14 cellular contexts compared by ENCODE assay signal in the genomic region with DNA sequence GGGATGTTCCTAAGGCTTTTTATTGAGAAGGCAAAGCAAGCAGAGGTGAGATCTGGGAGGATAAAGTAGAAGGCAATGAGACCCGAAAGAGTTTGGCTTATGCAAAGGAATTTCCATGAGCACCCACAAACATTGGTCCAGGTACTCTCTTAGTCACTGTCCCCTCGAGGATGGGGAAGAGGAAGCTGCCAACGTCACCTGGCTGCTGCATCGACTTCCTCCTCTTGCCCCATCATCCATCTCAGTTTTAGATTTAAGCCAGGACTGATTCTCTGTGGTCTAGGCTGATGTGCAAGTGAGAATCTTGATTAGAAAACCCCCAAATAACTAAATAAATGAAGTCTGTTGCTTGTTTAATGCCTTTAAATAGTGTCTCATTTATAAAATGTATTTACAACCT. TPM values are rescaled to one million over a fixed set of nuclear protein-coding genes. Genes with fewer than 3 reads are reported as not detected.
DNase-seq lines count a peak whose midpoint lies in the region; ATAC-seq, FAIRE-seq and TF ChIP-seq lines count a peak whose summit lies in the region.
"Had no signal": no experiment of that assay in that cellular context is flagged by ENCODE, and none has a peak within 500 bp of the region (broad histone marks: within the 10 kb centered on the region; RNA-seq: fewer than 3 reads in every experiment).

No MANE protein-coding gene starts in this region.

- peaks cover 71% of the 10 kb centered on the region for H3K4me1 Mint-ChIP-seq in T-helper 1 cell treated with Interleukin-12 subunit alpha and Interleukin-12 subunit beta and Interleukin-4 antibody, amounts not matched to agents 30 μg/mL and 1 μg/mL, for 36 hours (ENCODE audit: low read depth)

- H3K36me3 Mint-ChIP-seq in T-helper 1 cell treated with Interleukin-12 subunit alpha and Interleukin-12 subunit beta and Interleukin-4 antibody, amounts not matched to agents 30 μg/mL and 1 μg/mL, for 36 hours (ENCODE audit: low read depth), result peaks cover 48% of the 10 kb centered on the region

- no peaks in the 10 kb centered on the region for H3K36me3 ChIP-seq in K562 (ENCODE audit: control insufficient read depth, insufficient read depth, low read length)
- H3K36me3 ChIP-seq: brain microvascular endothelial cell, ovary, SJSA1 had no signal

- ATAC-seq in K562, result no peak
- peak; percentile 63 for ATAC-seq in stimulated activated naive CD8-positive, alpha-beta T cell treated with anti-CD3 and anti-CD28 coated beads, Interleukin-15, Interleukin-2, amounts not matched to agents 100 U/mL and 50 U/mL, for 24 hours
- ATAC-seq in GM18909 (IDR thresholded peaks at IDR 0.05; ENCODE audit: poor library complexity, unreplicated experiment), result no peak
- no peak for ATAC-seq in GM21515 (IDR thresholded peaks at IDR 0.05; ENCODE audit: unreplicated experiment)
- ATAC-seq: left ventricle myocardium superior had no signal

- no peak overlapping the region for H3K9ac ChIP-seq in K562 (ENCODE audit: insufficient read depth in 1 of 2, low read depth in 2 of 2, low read length in 2 of 2)

- H3K4me2 ChIP-seq in K562 (ENCODE audit: insufficient read depth, low read length), result no peak overlapping the region

- no peak for TF ChIP-seq CTCF in K562 (IDR thresholded peaks at IDR 0.05 in 2 of 3, conservative IDR thresholded peaks at IDR 0.05 in 1 of 3; ENCODE audit: insufficient read depth in 2 of 3, low read depth in 1 of 3, low read length in 3 of 3)

- H3K27ac Mint-ChIP-seq in T-helper 1 cell treated with Interleukin-12 subunit alpha and Interleukin-12 subunit beta and Interleukin-4 antibody, amounts not matched to agents 30 μg/mL and 1 μg/mL, for 36 hours, result peak overlapping the region; percentile 45

- H3K79me2 ChIP-seq in K562 (ENCODE audit: control insufficient read depth, insufficient read depth, low read length), result peaks cover 12% of the 10 kb centered on the region

- no peak overlapping the region for H3K27ac ChIP-seq in K562 (ENCODE audit: extremely low read depth, low read depth, low read length)
- H3K27ac ChIP-seq: brain microvascular endothelial cell, ovary, SJSA1 had no signal

- no peaks in the 10 kb centered on the region for H3K27me3 Mint-ChIP-seq in T-helper 1 cell treated with Interleukin-12 subunit alpha and Interleukin-12 subunit beta and Interleukin-4 antibody, amounts not matched to agents 30 μg/mL and 1 μg/mL, for 36 hours (ENCODE audit: low read depth)

- BruUV-seq in K562 (replicated peaks; lab: Mats Ljungman, UMichigan), result no TSS peak

- H3K9me3 ChIP-seq in K562 (replicated peaks; ENCODE audit: control insufficient read depth, insufficient read depth, low read depth, low read length), result no peaks in the 10 kb centered on the region
- H3K9me3 ChIP-seq: ovary, SJSA1 had no signal

- CTCF ChIA-PET in K562 (lab: Yijun Ruan, JAX; ENCODE audit: low intra/inter-chr PET ratio), result no interaction called here

- POLR2A ChIA-PET in K562 (lab: Yijun Ruan, JAX), result interaction anchor here (2.1 kb wide), 1 partner anchor 9 kb away, joined by 5 read pairs; no protein-coding TSS in a partner anchor

- intact Hi-C loops in K562 (cut with micrococcal nuclease), result no loop called here

- H2AFZ ChIP-seq in K562 (ENCODE audit: low read depth, low read length), result no peak overlapping the region

- in situ Hi-C loops in K562 (cut with MboI), result no loop called here
- in situ Hi-C loops in KBM-7 (cut with MboI; ENCODE audit: low pct_unique_long_range_greater_than_20kb, low sequenced_read_pairs), result no loop called here

- peaks cover 8 to 28% of the 10 kb centered on the region in 2 experiments for H3K4me1 ChIP-seq in K562 (replicated peaks in 1 of 2; ENCODE audit: control insufficient read depth in 2 of 2, insufficient read depth in 2 of 2, low read length in 2 of 2)

- TF ChIP-seq EP300 in K562 (IDR thresholded peaks at IDR 0.05; ENCODE audit: low read length), result no peak

- no peaks in the 10 kb centered on the region for H3K9me3 Mint-ChIP-seq in T-helper 1 cell treated with Interleukin-12 subunit alpha and Interleukin-12 subunit beta and Interleukin-4 antibody, amounts not matched to agents 30 μg/mL and 1 μg/mL, for 36 hours

- no peak overlapping the region for H3K4me3 ChIP-seq in K562
- H3K4me3 ChIP-seq: ovary, SJSA1 had no signal

- H4K20me1 ChIP-seq in K562 (replicated peaks; ENCODE audit: control insufficient read depth, insufficient read depth, low read length), result no peaks in the 10 kb centered on the region

- peak; percentile 71 for DNase-seq in stimulated activated CD4-positive, alpha-beta T cell treated with anti-CD3 and anti-CD28 coated beads, Interleukin-15, amount 100 ng/mL, for 24 hours
- no peak for DNase-seq in stimulated activated CD4-positive, alpha-beta T cell treated with anti-CD3 and anti-CD28 coated beads, Interleukin-12 subunit alpha, Interleukin-12 subunit beta, amount 100 ng/mL, for 4 hours
- DNase-seq in K562 (ENCODE audit: extremely low read depth in 1 of 4, low spot score in 3 of 4), result no peak
- no peak for DNase-seq in stimulated activated naive CD8-positive, alpha-beta T cell treated with anti-CD3 and anti-CD28 coated beads, Interleukin-15, Interleukin-2, amounts not matched to agents 100 U/mL and 50 U/mL, for 24 hours
- no peak for DNase-seq in KBM-7
- DNase-seq: brain microvascular endothelial cell, left ventricle myocardium superior, MM.1S, ovary, substantia nigra had no signal

- FAIRE-seq in K562 (lab: Jason Lieb, UNC), result no peak

- H3K4me3 Mint-ChIP-seq in T-helper 1 cell treated with Interleukin-12 subunit alpha and Interleukin-12 subunit beta and Interleukin-4 antibody, amounts not matched to agents 30 μg/mL and 1 μg/mL, for 36 hours, result no peak overlapping the region

- no peak for TF ChIP-seq POLR2A in K562 (conservative IDR thresholded peaks at IDR 0.05)

- H3K27me3 ChIP-seq in K562 (ENCODE audit: control insufficient read depth in 2 of 2, insufficient read depth in 2 of 2, low read length in 2 of 2), result no peaks in the 10 kb centered on the region; a peak in 1 of 5 replicates
- H3K27me3 ChIP-seq: brain microvascular endothelial cell, ovary, SJSA1 had no signal

- no peaks in the 10 kb centered on the region for H3K9me1 ChIP-seq in K562 (ENCODE audit: control insufficient read depth, insufficient read depth, low read length)

- TF ChIP-seq RAD21 in K562 (CRISPR knock-in tag; conservative IDR thresholded peaks at IDR 0.05 in 1 of 2, IDR thresholded peaks at IDR 0.05 in 1 of 2), result no peak

- 42% methylated on average over 4 of the region's 4 CpGs for WGBS in K562 (ENCODE audit: insufficient coverage, low coverage, missing lambda C conversion rate)

TF ChIP-seq in K562, 482 proteins besides CTCF, POLR2A, EP300 and RAD21:
- TF ChIP-seq CTBP1 (IDR thresholded peaks at IDR 0.05; ENCODE audit: borderline replicate concordance) (peak; percentile 54; the same call in 1 of the 2 replicates), BCL6 (CRISPR knock-in tag; IDR thresholded peaks at IDR 0.05) (no peak)

RNA-seq across cellular contexts. Expression of a gene that starts 28.7 kb away (rescaled TPM):
- 167 and 196 TPM in 2 replicates for total RNA-seq in K562 (2011; cell fraction: chromatin; rRNA removed; ENCODE audit: low replicate concordance)
- 104 and 114 TPM in 2 replicates for total RNA-seq in K562 (2011; cell fraction: nucleolus; rRNA removed)
- 135 and 188 TPM in 2 replicates for total RNA-seq in K562 (2011; cell fraction: nucleoplasm; rRNA removed)
- 20.8 and 27.3 TPM in 2 replicates for total RNA-seq in K562 (2014; rRNA removed)
- total RNA-seq in K562 (2014; rRNA removed; fragmentation: Illumina TruSeq; extraction: Trizol), result 13.8 TPM in 2 replicates
- 8.8 and 9.8 TPM in 2 replicates for total RNA-seq in K562 (2015; rRNA removed; fragmentation: Illumina TruSeq; extraction: Trizol)
- total RNA-seq in K562 (2021), result 62.2 and 68.6 TPM in 2 replicates
- polyA plus RNA-seq in K562 (2011; rRNA removed), result 15.9 and 17.8 TPM in 2 replicates
- 7.6 and 12.6 TPM in 2 replicates for polyA plus RNA-seq in K562 (2011; cell fraction: cytosol; rRNA removed)
- polyA plus RNA-seq in K562 (2011; cell fraction: nucleus; rRNA removed), result 50.6 and 80.8 TPM in 2 replicates
- polyA plus RNA-seq in K562 (2012), result 19.4 and 60.9 TPM in 2 replicates
- polyA plus RNA-seq in K562 (2014; fragmentation: Illumina TruSeq; extraction: Trizol), result 22.7 and 26.7 TPM in 2 replicates
- polyA plus RNA-seq in K562 (2014; fragmentation: Nextera tagmentation; extraction: Ambion mirVana), result 1 to 10 TPM; 2.2 to 4.5 TPM
- polyA plus RNA-seq in K562 (2014; rRNA removed), result 20.1 and 30.6 TPM in 2 replicates
- 29.0 and 39.2 TPM in 2 replicates for polyA minus RNA-seq in K562 (2011; rRNA and poly(A)+ RNA removed)
- polyA minus RNA-seq in K562 (2011; cell fraction: cytosol; rRNA and poly(A)+ RNA removed), result 10.4 and 28.6 TPM in 2 replicates
- 119 and 149 TPM in 2 replicates for polyA minus RNA-seq in K562 (2011; cell fraction: nucleus; rRNA and poly(A)+ RNA removed)
